ENCODE assay signal across 24 cellular contexts in genomic region chr17:51454456-51454978, GRCh38.
DNase-seq lines count a peak whose midpoint lies in the region; ATAC-seq, FAIRE-seq and TF ChIP-seq lines count a peak whose summit lies in the region.
"Had no signal": no experiment of that assay in that cellular context is flagged by ENCODE, and none has a peak within 500 bp of the region (broad histone marks: within the 10 kb centered on the region; RNA-seq: fewer than 3 reads in every experiment).

No MANE protein-coding gene starts in this region.

- DNase-seq in D721Med (ENCODE audit: insufficient read length, low spot score) (no peak), NCI-H69 (lab: John Stamatoyannopoulos, UW) (peak; percentile 11), bronchial epithelial cell (ENCODE audit: low read depth) (peak; percentile 14), neural progenitor cell (ENCODE audit: low spot score) (no peak), NOMO-1 treated with dmso at 0.1 percent for 144 hours (lab: John Stamatoyannopoulos, UW; ENCODE audit: unreplicated experiment) (no peak), T-cell (no peak)
- DNase-seq: Caco-2; CD4-positive, CD25-positive, alpha-beta regulatory T cell; CD8-positive, alpha-beta T cell; DMS 273 treated with DMSO at 0.1 percent for 48 hours; DMS79; EL; GDM1; H7; HCEC 1CT had no signal

- peaks cover 11% of the 10 kb centered on the region for H3K4me1 Mint-ChIP-seq in neural progenitor cell
- H3K4me1 Mint-ChIP-seq in T-cell: no peaks in the 10 kb centered on the region
- H3K4me1 Mint-ChIP-seq: B cell had no signal

- H3F3A ChIP-seq in neural progenitor cell (ENCODE audit: low read depth): peaks cover 7% of the 10 kb centered on the region

- no peak overlapping the region for H3K4me3 ChIP-seq in bronchial epithelial cell (ENCODE audit: low read depth, low read length)
- H3K4me3 ChIP-seq in neural progenitor cell: no peak overlapping the region
- H3K4me3 ChIP-seq: BLaER1, GM12878 had no signal

- H3K4me3 Mint-ChIP-seq in neural progenitor cell: no peak overlapping the region
- H3K4me3 Mint-ChIP-seq in T-cell: no peak overlapping the region
- H3K4me3 Mint-ChIP-seq: B cell; CD4-positive, CD25-positive, alpha-beta regulatory T cell; CD8-positive, alpha-beta T cell had no signal

- H3K9ac ChIP-seq in neural progenitor cell: no peak overlapping the region
- H3K9ac ChIP-seq: BLaER1 had no signal

- H3K9me3 Mint-ChIP-seq in neural progenitor cell (peaks cover 12% of the 10 kb centered on the region), T-cell (peaks cover 0 to 7% (median 0%) of the 10 kb centered on the region in 3 donors)

- peak; percentile 58 for FAIRE-seq in D721Med (lab: Jason Lieb, UNC)
- FAIRE-seq in bronchial epithelial cell (lab: Jason Lieb, UNC): no peak
- FAIRE-seq: A204.1, GM12878, GM19239, H1 had no signal

- H3K27me3 Mint-ChIP-seq in neural progenitor cell (ENCODE audit: insufficient read depth, low read depth) (peaks cover 8% of the 10 kb centered on the region), T-cell (peaks cover 0 to 3% of the 10 kb centered on the region in 2 donors)
- H3K27me3 Mint-ChIP-seq: CD4-positive, CD25-positive, alpha-beta regulatory T cell had no signal

- no peaks in the 10 kb centered on the region for H4K20me1 ChIP-seq in neural progenitor cell (ENCODE audit: low read depth)
- H4K20me1 ChIP-seq: BLaER1 had no signal

- H2AFZ ChIP-seq in neural progenitor cell (replicated peaks): no peak overlapping the region

- H3K27ac Mint-ChIP-seq in neural progenitor cell (no peak overlapping the region), T-cell (no peak overlapping the region)
- H3K27ac Mint-ChIP-seq: B cell; CD8-positive, alpha-beta T cell had no signal

- CTCF ChIA-PET in T-cell (lab: Charles Lee): no interaction called here

- no peak for TF ChIP-seq CTCF in D721Med (IDR thresholded peaks at IDR 0.05; ENCODE audit: insufficient read depth, missing control alignments)
- TF ChIP-seq CTCF in bronchial epithelial cell (IDR thresholded peaks at IDR 0.05; ENCODE audit: insufficient read depth, low read length, severe bottlenecking): no peak
- no peak for TF ChIP-seq CTCF in neural progenitor cell (IDR thresholded peaks at IDR 0.05)

- peak overlapping the region; percentile 54 for H3K4me2 ChIP-seq in neural progenitor cell
- H3K4me2 ChIP-seq: BLaER1 had no signal

- no peaks in the 10 kb centered on the region for H3K36me3 ChIP-seq in bronchial epithelial cell (ENCODE audit: control insufficient read depth, insufficient read depth, low read length)
- no peaks in the 10 kb centered on the region for H3K36me3 ChIP-seq in neural progenitor cell
- H3K36me3 ChIP-seq: BLaER1 had no signal

- no peaks in the 10 kb centered on the region for H3K27me3 ChIP-seq in bronchial epithelial cell (ENCODE audit: control insufficient read depth, insufficient read depth, low read length)
- H3K27me3 ChIP-seq in neural progenitor cell: no peaks in the 10 kb centered on the region
- H3K27me3 ChIP-seq: BLaER1 had no signal

- POLR2A ChIA-PET in T-cell (lab: Charles Lee): no interaction called here

- no peaks in the 10 kb centered on the region for H3K79me2 ChIP-seq in neural progenitor cell (ENCODE audit: low read depth)

- H3K27ac ChIP-seq in neural progenitor cell: no peak overlapping the region
- H3K27ac ChIP-seq: 22Rv1, BLaER1, C4-2B had no signal

- no peaks in the 10 kb centered on the region for H3K9me3 ChIP-seq in neural progenitor cell (ENCODE audit: low read depth)
- H3K9me3 ChIP-seq: BLaER1, Caco-2 had no signal

- H3K36me3 Mint-ChIP-seq in neural progenitor cell (no peaks in the 10 kb centered on the region), T-cell (no peaks in the 10 kb centered on the region)
- H3K36me3 Mint-ChIP-seq: CD4-positive, CD25-positive, alpha-beta regulatory T cell; CD8-positive, alpha-beta T cell had no signal

- peaks cover 12% of the 10 kb centered on the region for H3K4me1 ChIP-seq in neural progenitor cell
- H3K4me1 ChIP-seq: BLaER1, Caco-2 had no signal

- ATAC-seq in GM19455 (IDR thresholded peaks at IDR 0.05; ENCODE audit: unreplicated experiment) (no peak), T-cell (replicated peaks in 1 of 4) (no peak)
- ATAC-seq: CD8-positive, alpha-beta T cell; GM12878 had no signal

Comparison
In these comparisons a context has a peak if more than half of its experiments do, and no peak if none do; other contexts are left out.
1. DNase-seq: peak in NCI-H69 (single experiment) and bronchial epithelial cell (single experiment); none in D721Med (single experiment), neural progenitor cell (single experiment), NOMO-1 treated with dmso at 0.1 percent for 144 hours (single experiment) and T-cell (0 of 34).